18 cellular contexts compared by ENCODE assay signal in genomic region chr5:32779754-32780415, GRCh38.
"Had no signal": no experiment of that assay in that cellular context is flagged by ENCODE, and none has a peak within 500 bp of the region (broad histone marks: within the 10 kb centered on the region; RNA-seq: fewer than 3 reads in every experiment).

No MANE protein-coding gene starts in this region.

- H3K4me1 ChIP-seq: breast epithelium, stomach, uterus had no signal

- H3K79me2 ChIP-seq: hepatocyte had no signal

- H2AFZ ChIP-seq: hepatocyte had no signal

- H3K9me3 ChIP-seq: breast epithelium, tibial nerve, uterus had no signal

- H3K4me3 ChIP-seq: breast epithelium, hepatocyte, stomach, tibial nerve, uterus had no signal

- H3K27me3 ChIP-seq: hepatocyte, stomach, tibial nerve, uterus had no signal

- H3K27ac ChIP-seq: breast epithelium, hepatocyte, stomach, tibial nerve, uterus had no signal

- H3K4me2 ChIP-seq: hepatocyte had no signal

- H3K36me3 ChIP-seq: breast epithelium, stomach, tibial nerve, uterus had no signal

- ATAC-seq: activated CD8-positive, alpha-beta T cell treated with anti-CD3 and anti-CD28 coated beads, Interleukin-2, amount 10 ng/mL, durations not matched to agents 7 days and 5 days; activated naive CD4-positive, alpha-beta T cell treated with anti-CD3 and anti-CD28 coated beads, Interleukin-2, amount 50 U/mL, for 72 hours; activated T-cell treated with anti-CD3 and anti-CD28 coated beads, Interleukin-2, amount 50 U/mL, for 72 hours; left lobe of liver; T-helper 17 cell had no signal

- DNase-seq: activated CD4-positive, alpha-beta T cell treated with anti-CD3 and anti-CD28 coated beads for 48 hours; activated CD8-positive, alpha-beta memory T cell treated with anti-CD3 and anti-CD28 coated beads, Interleukin-2, amount 50 U/mL, for 4 hours; activated CD8-positive, alpha-beta T cell treated with anti-CD3 and anti-CD28 coated beads, Interleukin-2, amount 10 ng/mL, durations not matched to agents 7 days and 5 days; activated gamma-delta T cell; activated T-cell treated with anti-CD3 and anti-CD28 coated beads, Interleukin-2, amount 50 U/mL, for 72 hours; amygdala; cerebellar nuclear complex; erythroblast; midbrain; retina; stomach; T-helper 17 cell; uterus had no signal
